18 cellular contexts compared by ENCODE assay signal in the genomic region with DNA sequence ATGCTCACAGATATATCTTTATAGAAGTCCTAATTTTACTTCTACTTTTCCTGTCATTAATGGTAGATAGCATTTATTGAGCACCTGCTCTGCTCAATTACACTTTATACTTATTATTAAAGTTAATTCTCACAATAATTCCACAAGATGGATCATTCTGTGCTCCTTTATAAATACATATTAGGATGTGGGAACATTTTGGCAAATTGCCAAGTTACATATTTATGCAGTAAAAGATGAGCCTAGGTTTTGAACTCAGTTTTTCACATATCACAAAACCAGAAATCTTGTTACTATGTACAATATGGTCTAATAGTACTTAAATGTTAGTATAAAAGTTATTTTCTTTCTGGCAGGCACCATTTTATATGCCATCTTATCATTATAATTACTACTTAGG.
"Had no signal": no experiment of that assay in that cellular context is flagged by ENCODE, and none has a peak within 500 bp of the region (broad histone marks: within the 10 kb centered on the region; RNA-seq: fewer than 3 reads in every experiment).

No MANE protein-coding gene starts in this region.

- H3K27ac ChIP-seq: heart left ventricle, psoas muscle, right atrium auricular region, tibial artery, VCaP had no signal

- H3K36me3 ChIP-seq: heart left ventricle, right atrium auricular region, tibial artery had no signal

- ATAC-seq: activated CD4-positive, CD25-positive, alpha-beta regulatory T cell treated with anti-CD3 and anti-CD28 coated beads, Interleukin-2, amount 50 U/mL, for 24 hours; activated CD8-positive, alpha-beta memory T cell treated with anti-CD3 and anti-CD28 coated beads, Interleukin-2, amount 10 ng/mL, durations not matched to agents 7 days and 5 days; activated CD8-positive, alpha-beta T cell treated with anti-CD3 and anti-CD28 coated beads for 36 hours; activated naive CD8-positive, alpha-beta T cell treated with anti-CD3 and anti-CD28 coated beads, Interleukin-2, amount 50 U/mL, for 24 hours; heart left ventricle; left colon; natural killer cell treated with Interleukin-12 subunit alpha and Interleukin-12 subunit beta and Interleukin-15 and Interleukin-18, amount 100 ng/mL, for 72 hours; psoas muscle had no signal

- FAIRE-seq: keratinocyte had no signal

- H3K9me3 ChIP-seq: psoas muscle, right atrium auricular region, tibial artery had no signal

- DNase-seq: activated CD4-positive, alpha-beta T cell treated with anti-CD3 and anti-CD28 coated beads, Interleukin-2, amount 10 ng/mL, durations not matched to agents 24 days and 14 days; activated CD8-positive, alpha-beta memory T cell treated with anti-CD3 and anti-CD28 coated beads, Interleukin-2, amount 10 ng/mL, durations not matched to agents 7 days and 5 days; activated CD8-positive, alpha-beta T cell treated with anti-CD3 and anti-CD28 coated beads for 36 hours; activated gamma-delta T cell; activated naive CD4-positive, alpha-beta T cell treated with anti-CD3 and anti-CD28 coated beads, Interleukin-2, amount 50 U/mL, for 16 hours; activated naive CD8-positive, alpha-beta T cell treated with anti-CD3 and anti-CD28 coated beads, Interleukin-2, amount 50 U/mL, for 24 hours; cerebellar nuclear complex; cortex of kidney; heart left ventricle; left colon; psoas muscle; substantia nigra; tibial artery had no signal

- H3K4me3 ChIP-seq: heart left ventricle, psoas muscle, right atrium auricular region, tibial artery had no signal

- H3K4me1 ChIP-seq: heart left ventricle, psoas muscle, right atrium auricular region, tibial artery had no signal

- H3K27me3 ChIP-seq: heart left ventricle, right atrium auricular region, tibial artery had no signal
